ENCODE assay signal across 1 cellular context in the genomic region with DNA sequence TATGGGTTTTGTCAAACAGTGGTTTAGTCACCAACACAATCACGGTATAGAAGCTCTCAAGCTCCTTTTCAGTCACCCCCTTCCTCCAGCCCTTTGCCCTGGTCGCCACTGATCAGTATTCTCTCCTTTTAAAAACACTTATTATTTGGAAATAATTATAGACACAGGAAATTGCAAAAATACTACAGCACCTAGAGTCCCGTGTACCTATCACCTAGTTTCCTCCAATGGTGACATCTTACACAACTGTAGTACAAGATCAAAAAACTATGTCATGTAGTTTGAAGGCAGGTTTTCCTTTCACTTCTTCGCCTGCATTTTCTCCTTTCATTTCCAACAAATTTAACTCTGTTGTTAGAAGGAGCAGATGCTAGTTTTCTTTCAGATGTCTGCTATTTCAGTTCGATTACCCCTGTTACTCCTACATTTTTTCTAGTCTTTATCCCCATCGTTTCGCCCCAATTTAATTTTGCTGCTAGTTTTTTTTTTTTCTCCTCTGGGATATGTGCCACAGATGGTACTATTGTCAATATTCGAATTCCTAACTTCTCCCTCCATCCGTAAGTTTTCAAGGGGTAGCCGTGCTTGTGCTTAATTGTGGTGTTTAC.
TF ChIP-seq lines count a peak whose summit lies in the region.

No MANE protein-coding gene starts in this region.

TF ChIP-seq in HepG2, 621 proteins besides CTCF, POLR2A, EP300 and RAD21 (continued from another document):
- TF ChIP-seq, protein P1, sequence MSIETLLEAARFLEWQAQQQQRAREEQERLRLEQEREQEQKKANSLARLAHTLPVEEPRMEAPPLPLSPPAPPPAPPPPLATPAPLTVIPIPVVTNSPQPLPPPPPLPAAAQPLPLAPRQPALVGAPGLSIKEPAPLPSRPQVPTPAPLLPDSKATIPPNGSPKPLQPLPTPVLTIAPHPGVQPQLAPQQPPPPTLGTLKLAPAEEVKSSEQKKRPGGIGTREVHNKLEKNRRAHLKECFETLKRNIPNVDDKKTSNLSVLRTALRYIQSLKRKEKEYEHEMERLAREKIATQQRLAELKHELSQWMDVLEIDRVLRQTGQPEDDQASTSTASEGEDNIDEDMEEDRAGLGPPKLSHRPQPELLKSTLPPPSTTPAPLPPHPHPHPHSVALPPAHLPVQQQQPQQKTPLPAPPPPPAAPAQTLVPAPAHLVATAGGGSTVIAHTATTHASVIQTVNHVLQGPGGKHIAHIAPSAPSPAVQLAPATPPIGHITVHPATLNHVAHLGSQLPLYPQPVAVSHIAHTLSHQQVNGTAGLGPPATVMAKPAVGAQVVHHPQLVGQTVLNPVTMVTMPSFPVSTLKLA (IDR thresholded peaks at IDR 0.05) = no peak
- TF ChIP-seq ZNF563 (CRISPR knock-in tag; IDR thresholded peaks at IDR 0.05) (no peak), SAP130 (CRISPR knock-in tag; IDR thresholded peaks at IDR 0.05; ENCODE audit: low read depth) (peak; percentile 43; the same call in 1 of the 2 replicates), ZNF720 (CRISPR knock-in tag; IDR thresholded peaks at IDR 0.05) (no peak), ZNF790 (CRISPR knock-in tag; IDR thresholded peaks at IDR 0.05; ENCODE audit: borderline replicate concordance) (no peak), ZNF501 (CRISPR knock-in tag; IDR thresholded peaks at IDR 0.05) (no peak), REPIN1 (CRISPR knock-in tag; IDR thresholded peaks at IDR 0.05; ENCODE audit: borderline replicate concordance, low read depth) (peak; percentile 3; the same call in 1 of the 2 replicates), HMGA1 (CRISPR knock-in tag; conservative IDR thresholded peaks at IDR 0.05) (no peak), IRX3 (CRISPR knock-in tag; IDR thresholded peaks at IDR 0.05; ENCODE audit: borderline replicate concordance, low read depth) (no peak), ZNF451 (CRISPR knock-in tag; IDR thresholded peaks at IDR 0.05) (no peak), ZNF468 (CRISPR knock-in tag; IDR thresholded peaks at IDR 0.05) (no peak), NFIC (IDR thresholded peaks at IDR 0.05; ENCODE audit: low read length) (no peak), ZNF17 (CRISPR knock-in tag; IDR thresholded peaks at IDR 0.05) (no peak), HDAC1 (CRISPR knock-in tag; IDR thresholded peaks at IDR 0.05) (peak; percentile 0; the same call in 1 of the 2 replicates), ZSCAN30 (CRISPR knock-in tag; IDR thresholded peaks at IDR 0.05) (no peak), AHR (CRISPR knock-in tag; IDR thresholded peaks at IDR 0.05) (no peak), SMAD9 (CRISPR knock-in tag; IDR thresholded peaks at IDR 0.05) (no peak), KDM5B (CRISPR knock-in tag; IDR thresholded peaks at IDR 0.05; ENCODE audit: borderline replicate concordance) (no peak), KDM5A (IDR thresholded peaks at IDR 0.05; ENCODE audit: borderline replicate concordance, low read length) (0 out of 2 replicates have a peak, but pooled peaks have one; percentile 11), ZSCAN9 (CRISPR knock-in tag; IDR thresholded peaks at IDR 0.05; ENCODE audit: borderline replicate concordance) (no peak), SIX4 (CRISPR knock-in tag; IDR thresholded peaks at IDR 0.05) (no peak), ZNF430 (CRISPR knock-in tag; IDR thresholded peaks at IDR 0.05) (no peak; the same call in 1 of the 2 replicates), CCAR2 (optimal IDR thresholded peaks at IDR 0.05; ENCODE audit: low read depth, low read length) (no peak), ZNF124 (CRISPR knock-in tag; IDR thresholded peaks at IDR 0.05) (no peak), ZBTB21 (CRISPR knock-in tag; IDR thresholded peaks at IDR 0.05) (no peak), PPARG (CRISPR knock-in tag; conservative IDR thresholded peaks at IDR 0.05) (peak; percentile 16; the same call in 1 of the 2 replicates), CHD4 (IDR thresholded peaks at IDR 0.05; ENCODE audit: borderline replicate concordance, low read length) (no peak), CENPT (CRISPR knock-in tag; IDR thresholded peaks at IDR 0.05; ENCODE audit: low read depth) (no peak)
- TF ChIP-seq, protein P2, sequence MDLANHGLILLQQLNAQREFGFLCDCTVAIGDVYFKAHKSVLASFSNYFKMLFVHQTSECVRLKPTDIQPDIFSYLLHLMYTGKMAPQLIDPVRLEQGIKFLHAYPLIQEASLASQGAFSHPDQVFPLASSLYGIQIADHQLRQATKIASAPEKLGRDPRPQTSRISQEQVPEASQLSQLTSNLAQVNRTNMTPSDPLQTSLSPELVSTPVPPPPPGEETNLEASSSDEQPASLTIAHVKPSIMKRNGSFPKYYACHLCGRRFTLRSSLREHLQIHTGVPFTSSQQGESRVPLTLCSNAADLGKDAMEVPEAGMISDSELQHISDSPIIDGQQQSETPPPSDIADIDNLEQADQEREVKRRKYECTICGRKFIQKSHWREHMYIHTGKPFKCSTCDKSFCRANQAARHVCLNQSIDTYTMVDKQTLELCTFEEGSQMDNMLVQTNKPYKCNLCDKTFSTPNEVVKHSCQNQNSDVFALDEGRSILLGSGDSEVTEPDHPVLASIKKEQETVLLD (CRISPR knock-in tag; IDR thresholded peaks at IDR 0.05; ENCODE audit: low read depth) = 0 out of 2 replicates have a peak, but pooled peaks have one; percentile 9
- TF ChIP-seq, protein P3, sequence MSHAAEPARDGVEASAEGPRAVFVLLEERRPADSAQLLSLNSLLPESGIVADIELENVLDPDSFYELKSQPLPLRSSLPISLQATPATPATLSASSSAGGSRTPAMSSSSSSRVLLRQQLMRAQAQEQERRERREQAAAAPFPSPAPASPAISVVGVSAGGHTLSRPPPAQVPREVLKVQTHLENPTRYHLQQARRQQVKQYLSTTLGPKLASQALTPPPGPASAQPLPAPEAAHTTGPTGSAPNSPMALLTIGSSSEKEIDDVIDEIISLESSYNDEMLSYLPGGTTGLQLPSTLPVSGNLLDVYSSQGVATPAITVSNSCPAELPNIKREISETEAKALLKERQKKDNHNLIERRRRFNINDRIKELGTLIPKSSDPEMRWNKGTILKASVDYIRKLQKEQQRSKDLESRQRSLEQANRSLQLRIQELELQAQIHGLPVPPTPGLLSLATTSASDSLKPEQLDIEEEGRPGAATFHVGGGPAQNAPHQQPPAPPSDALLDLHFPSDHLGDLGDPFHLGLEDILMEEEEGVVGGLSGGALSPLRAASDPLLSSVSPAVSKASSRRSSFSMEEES (CRISPR knock-in tag; IDR thresholded peaks at IDR 0.05) = no peak
- TF ChIP-seq, protein P4, sequence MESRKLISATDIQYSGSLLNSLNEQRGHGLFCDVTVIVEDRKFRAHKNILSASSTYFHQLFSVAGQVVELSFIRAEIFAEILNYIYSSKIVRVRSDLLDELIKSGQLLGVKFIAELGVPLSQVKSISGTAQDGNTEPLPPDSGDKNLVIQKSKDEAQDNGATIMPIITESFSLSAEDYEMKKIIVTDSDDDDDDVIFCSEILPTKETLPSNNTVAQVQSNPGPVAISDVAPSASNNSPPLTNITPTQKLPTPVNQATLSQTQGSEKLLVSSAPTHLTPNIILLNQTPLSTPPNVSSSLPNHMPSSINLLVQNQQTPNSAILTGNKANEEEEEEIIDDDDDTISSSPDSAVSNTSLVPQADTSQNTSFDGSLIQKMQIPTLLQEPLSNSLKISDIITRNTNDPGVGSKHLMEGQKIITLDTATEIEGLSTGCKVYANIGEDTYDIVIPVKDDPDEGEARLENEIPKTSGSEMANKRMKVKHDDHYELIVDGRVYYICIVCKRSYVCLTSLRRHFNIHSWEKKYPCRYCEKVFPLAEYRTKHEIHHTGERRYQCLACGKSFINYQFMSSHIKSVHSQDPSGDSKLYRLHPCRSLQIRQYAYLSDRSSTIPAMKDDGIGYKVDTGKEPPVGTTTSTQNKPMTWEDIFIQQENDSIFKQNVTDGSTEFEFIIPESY (CRISPR knock-in tag; IDR thresholded peaks at IDR 0.05) = no peak
